31 cellular contexts compared by ENCODE assay signal in genomic region chr12:84804691-84805473, GRCh38.
"Had no signal": no experiment of that assay in that cellular context is flagged by ENCODE, and none has a peak within 500 bp of the region (broad histone marks: within the 10 kb centered on the region; RNA-seq: fewer than 3 reads in every experiment).

No MANE protein-coding gene starts in this region.

- H2AFZ ChIP-seq: parathyroid adenoma had no signal

- H3K27ac ChIP-seq: ascending aorta, cardiac muscle cell, colonic mucosa, parathyroid adenoma, right atrium auricular region, stomach, tibial artery, upper lobe of right lung had no signal

- H3K4me1 ChIP-seq: ascending aorta, colonic mucosa, parathyroid adenoma, right atrium auricular region, stomach, tibial artery, upper lobe of right lung had no signal

- H3K9me3 Mint-ChIP-seq: activated naive CD4-positive, alpha-beta T cell treated with anti-CD3 and anti-CD28 coated beads for 36 hours; activated naive CD8-positive, alpha-beta T cell treated with anti-CD3 and anti-CD28 coated beads, Interleukin-2, amount 10 ng/mL, durations not matched to agents 7 days and 5 days; activated T-helper 1 cell treated with anti-CD3 and anti-CD28 coated beads, Interleukin-12 subunit alpha, Interleukin-12 subunit beta, Interleukin-2, Interleukin-4 antibody, amounts not matched to agents 30 ng/mL and 10 ng/mL and 1 ng/mL, durations not matched to agents 14 hours and 24 hours and 36 hours; brain; stimulated activated naive B cell treated with anti-CD40 and anti-IgM and Interleukin-4, amounts not matched to agents 10 μg/mL and 1 μg/mL and 100 μg/mL, for 72 hours had no signal

- H3K4me1 Mint-ChIP-seq: activated naive CD8-positive, alpha-beta T cell treated with anti-CD3 and anti-CD28 coated beads, Interleukin-2, amount 10 ng/mL, durations not matched to agents 7 days and 5 days; brain; immature natural killer cell; naive B cell; stimulated activated naive B cell treated with anti-CD40 and anti-IgM and Interleukin-4, amounts not matched to agents 10 μg/mL and 1 μg/mL and 100 μg/mL, for 72 hours had no signal

- H3K4me3 Mint-ChIP-seq: activated naive CD4-positive, alpha-beta T cell treated with anti-CD3 and anti-CD28 coated beads for 36 hours; activated naive CD8-positive, alpha-beta T cell treated with anti-CD3 and anti-CD28 coated beads, Interleukin-2, amount 10 ng/mL, durations not matched to agents 7 days and 5 days; activated T-helper 1 cell treated with anti-CD3 and anti-CD28 coated beads, Interleukin-12 subunit alpha, Interleukin-12 subunit beta, Interleukin-2, Interleukin-4 antibody, amounts not matched to agents 30 ng/mL and 10 ng/mL and 1 ng/mL, durations not matched to agents 14 hours and 24 hours and 36 hours; brain; immature natural killer cell; naive B cell; stimulated activated naive B cell treated with anti-CD40 and anti-IgM and Interleukin-4, amounts not matched to agents 10 μg/mL and 1 μg/mL and 100 μg/mL, for 72 hours had no signal

- H3K4me2 ChIP-seq: smooth muscle cell had no signal

- ATAC-seq: left colon; stimulated activated naive B cell treated with anti-CD40 and anti-IgM and Interleukin-4, amounts not matched to agents 10 μg/mL and 1 μg/mL and 100 μg/mL, for 72 hours; upper lobe of right lung had no signal

- H3K36me3 ChIP-seq: ascending aorta, cardiac muscle cell, colonic mucosa, right atrium auricular region, stomach, tibial artery, upper lobe of right lung had no signal

- H3K27me3 ChIP-seq: ascending aorta, cardiac muscle cell, colonic mucosa, right atrium auricular region, stomach, tibial artery, upper lobe of right lung had no signal

- H3K27ac Mint-ChIP-seq: activated naive CD4-positive, alpha-beta T cell treated with anti-CD3 and anti-CD28 coated beads for 36 hours; activated naive CD8-positive, alpha-beta T cell treated with anti-CD3 and anti-CD28 coated beads, Interleukin-2, amount 10 ng/mL, durations not matched to agents 7 days and 5 days; activated T-helper 1 cell treated with anti-CD3 and anti-CD28 coated beads, Interleukin-12 subunit alpha, Interleukin-12 subunit beta, Interleukin-2, Interleukin-4 antibody, amounts not matched to agents 30 ng/mL and 10 ng/mL and 1 ng/mL, durations not matched to agents 14 hours and 24 hours and 36 hours; immature natural killer cell; naive B cell; stimulated activated naive B cell treated with anti-CD40 and anti-IgM and Interleukin-4, amounts not matched to agents 10 μg/mL and 1 μg/mL and 100 μg/mL, for 72 hours had no signal

- H3K36me3 Mint-ChIP-seq: activated naive CD8-positive, alpha-beta T cell treated with anti-CD3 and anti-CD28 coated beads, Interleukin-2, amount 10 ng/mL, durations not matched to agents 7 days and 5 days; brain; immature natural killer cell; naive B cell; stimulated activated naive B cell treated with anti-CD40 and anti-IgM and Interleukin-4, amounts not matched to agents 10 μg/mL and 1 μg/mL and 100 μg/mL, for 72 hours had no signal

- H3K27me3 Mint-ChIP-seq: activated naive CD8-positive, alpha-beta T cell treated with anti-CD3 and anti-CD28 coated beads, Interleukin-2, amount 10 ng/mL, durations not matched to agents 7 days and 5 days; brain; stimulated activated naive B cell treated with anti-CD40 and anti-IgM and Interleukin-4, amounts not matched to agents 10 μg/mL and 1 μg/mL and 100 μg/mL, for 72 hours had no signal

- H3K4me3 ChIP-seq: ascending aorta, cardiac muscle cell, colonic mucosa, right atrium auricular region, smooth muscle cell, stomach, tibial artery, upper lobe of right lung had no signal

- DNase-seq: activated CD4-positive, alpha-beta T cell treated with anti-CD3 and anti-CD28 coated beads for 4 hours; activated CD4-positive, alpha-beta T cell treated with anti-CD3 and anti-CD28 coated beads, Interleukin-2, amount 50 U/mL, for 4 hours; activated CD8-positive, alpha-beta memory T cell treated with anti-CD3 and anti-CD28 coated beads for 24 hours; activated effector memory CD4-positive, alpha-beta T cell treated with anti-CD3 and anti-CD28 coated beads, Interleukin-2, amount 50 U/mL, for 16 hours; activated naive CD4-positive, alpha-beta T cell treated with anti-CD3 and anti-CD28 coated beads for 36 hours; activated naive CD8-positive, alpha-beta T cell treated with anti-CD3 and anti-CD28 coated beads, Interleukin-2, amount 10 ng/mL, durations not matched to agents 7 days and 5 days; cerebellar nuclear complex; colonic mucosa; effector CD8-positive, alpha-beta T cell; glutamatergic neuron; immature natural killer cell; kidney; left colon; mammary epithelial cell; naive B cell; occipital lobe; stimulated activated CD4-positive, alpha-beta T cell treated with anti-CD3 and anti-CD28 coated beads, Interleukin-1b, Interleukin-23, amount 100 ng/mL, for 48 hours; stimulated activated CD4-positive, alpha-beta T cell treated with anti-CD3 and anti-CD28 coated beads, Interleukin-4, amount 100 ng/mL, for 4 hours; stimulated activated CD8-positive, alpha-beta memory T cell treated with anti-CD3 and anti-CD28 coated beads, Interleukin-4, amount 100 ng/mL, for 48 hours; stimulated activated naive B cell treated with anti-CD40 and anti-IgM and Interleukin-4, amounts not matched to agents 10 μg/mL and 1 μg/mL and 100 μg/mL, for 72 hours; stomach; T-helper 2 cell; tibial artery; upper lobe of right lung had no signal

- H3K9ac ChIP-seq: parathyroid adenoma had no signal

- H3K9me3 ChIP-seq: ascending aorta, colonic mucosa, right atrium auricular region, stomach, tibial artery, upper lobe of right lung had no signal
